Comparison of ENCODE assay signal across 8 cellular contexts in the genomic region with DNA sequence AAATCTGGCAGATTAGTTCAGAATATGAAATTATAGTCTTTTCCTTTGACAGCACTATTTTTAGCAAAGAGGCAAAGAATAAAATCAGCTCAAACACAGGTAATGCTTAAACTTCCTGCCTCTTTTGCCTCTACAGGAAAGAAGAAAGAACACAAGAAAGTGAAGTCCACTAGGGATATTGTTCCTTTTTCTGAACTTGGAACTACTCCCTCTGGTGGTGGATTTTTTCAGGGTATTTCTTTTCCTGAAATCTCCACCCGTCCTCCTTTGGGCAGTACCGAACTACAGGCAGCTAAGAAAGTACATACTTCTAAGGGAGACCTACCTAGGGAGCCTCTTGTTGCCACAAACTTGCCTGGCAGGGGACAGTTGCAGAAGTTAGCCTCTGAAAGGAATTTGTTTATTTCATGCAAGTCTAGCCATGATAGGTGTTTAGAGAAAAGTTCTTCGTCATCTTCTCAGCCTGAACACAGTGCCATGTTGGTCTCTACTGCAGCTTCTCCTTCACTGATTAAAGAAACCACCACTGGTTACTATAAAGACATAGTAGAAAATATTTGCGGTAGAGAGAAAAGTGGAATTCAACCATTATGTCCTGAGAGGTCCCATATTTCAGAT. TPM values are rescaled to one million over a fixed set of nuclear protein-coding genes. Genes with fewer than 3 reads are reported as not detected.
DNase-seq lines count a peak whose midpoint lies in the region; ATAC-seq, FAIRE-seq and TF ChIP-seq lines count a peak whose summit lies in the region.

No MANE protein-coding gene starts in this region.

- peak; percentile 77 for FAIRE-seq in keratinocyte (lab: Jason Lieb, UNC)

- no peak overlapping the region for H3K27ac Mint-ChIP-seq in activated CD8-positive, alpha-beta T cell treated with anti-CD3 and anti-CD28 coated beads, Interleukin-2, amount 10 ng/mL, durations not matched to agents 7 days and 5 days

- dilution Hi-C loops in keratinocyte (cut with MboI; ENCODE audit: extremely low pct_ligation_motif_present, low sequenced_read_pairs): no loop called here

- no peak overlapping the region for H3K4me2 ChIP-seq in keratinocyte (ENCODE audit: control insufficient read depth, extremely low read depth, insufficient read depth, low read depth, low read length)

- peak; percentile 74 for DNase-seq in A673 (ENCODE audit: low spot score)
- DNase-seq in ELF-1 (ENCODE audit: low read depth, low spot score): peak; percentile 77
- peak; percentile 26 for DNase-seq in NCI-H1105 treated with DMSO at 0.1 percent for 48 hours (lab: John Stamatoyannopoulos, UW)
- DNase-seq in activated CD8-positive, alpha-beta T cell treated with anti-CD3 and anti-CD28 coated beads, Interleukin-2, amount 10 ng/mL, durations not matched to agents 7 days and 5 days: no peak
- DNase-seq in keratinocyte (ENCODE audit: low read depth, low spot score): peak; percentile 25
- no peak for DNase-seq in vagina (ENCODE audit: extremely low spot score in 2 of 2)

- no peak overlapping the region for H2AFZ ChIP-seq in keratinocyte (ENCODE audit: control insufficient read depth, low read length)

- no peaks in the 10 kb centered on the region for H3K27me3 Mint-ChIP-seq in activated CD8-positive, alpha-beta T cell treated with anti-CD3 and anti-CD28 coated beads, Interleukin-2, amount 10 ng/mL, durations not matched to agents 7 days and 5 days (ENCODE audit: low read depth)

- no peak overlapping the region for H3K9ac ChIP-seq in keratinocyte (ENCODE audit: control insufficient read depth, extremely low read depth, insufficient read depth, low read length)

- no peak overlapping the region for H3K4me3 Mint-ChIP-seq in activated CD8-positive, alpha-beta T cell treated with anti-CD3 and anti-CD28 coated beads, Interleukin-2, amount 10 ng/mL, durations not matched to agents 7 days and 5 days

- peaks cover 100% of the 10 kb centered on the region for H3K36me3 ChIP-seq in A673 (ENCODE audit: insufficient read depth, low read length, poor library complexity, severe bottlenecking)
- H3K36me3 ChIP-seq in keratinocyte (ENCODE audit: control insufficient read depth in 2 of 2, extremely low read depth in 1 of 2, insufficient read depth in 2 of 2, low read length in 2 of 2): peaks cover 5 to 8% of the 10 kb centered on the region in 2 experiments
- peaks cover 0 to 41% of the 10 kb centered on the region in 2 donors for H3K36me3 ChIP-seq in vagina

- no peaks in the 10 kb centered on the region for H4K20me1 ChIP-seq in keratinocyte (ENCODE audit: control insufficient read depth, extremely low read depth, insufficient read depth, low read length)

- TF ChIP-seq CTCF in A673 (conservative IDR thresholded peaks at IDR 0.05; ENCODE audit: low read depth, low read length) (peak; percentile 66), keratinocyte (optimal IDR thresholded peaks at IDR 0.05 in 1 of 3, IDR thresholded peaks at IDR 0.05 in 1 of 3, conservative IDR thresholded peaks at IDR 0.05 in 1 of 3; ENCODE audit: extremely low read depth in 1 of 3, insufficient read depth in 2 of 3, low read length in 3 of 3) (peak; percentile 25 to 71 (median 66)), vagina (IDR thresholded peaks at IDR 0.05) (peak in 2 of 3 experiments; percentile 20 to 26)

- H3K27me3 ChIP-seq in A673 (replicated peaks; ENCODE audit: insufficient read depth, low read depth, low read length, poor library complexity) (no peaks in the 10 kb centered on the region), keratinocyte (ENCODE audit: control insufficient read depth, extremely low read depth, insufficient read depth, low read length) (no peaks in the 10 kb centered on the region), vagina (no peaks in the 10 kb centered on the region)

- H3K79me2 ChIP-seq in keratinocyte (ENCODE audit: control insufficient read depth, insufficient read depth, low read length): peaks cover 15% of the 10 kb centered on the region

- ATAC-seq in activated CD8-positive, alpha-beta T cell treated with anti-CD3 and anti-CD28 coated beads, Interleukin-2, amount 10 ng/mL, durations not matched to agents 7 days and 5 days: peak; percentile 62
- no peak for ATAC-seq in HG03520 (IDR thresholded peaks at IDR 0.05; ENCODE audit: unreplicated experiment)
- ATAC-seq in GM21367 (IDR thresholded peaks at IDR 0.05; ENCODE audit: unreplicated experiment): no peak

- H3K4me3 ChIP-seq in A673 (ENCODE audit: low read depth, low read length, poor library complexity, severe bottlenecking): no peak overlapping the region
- no peak overlapping the region for H3K4me3 ChIP-seq in keratinocyte (ENCODE audit: control insufficient read depth in 2 of 3, extremely low read depth in 1 of 3, insufficient read depth in 2 of 3, low read depth in 1 of 3, low read length in 3 of 3)
- H3K4me3 ChIP-seq in vagina: no peak overlapping the region

- peak overlapping the region; percentile 72 for H3K27ac ChIP-seq in A673 (ENCODE audit: low read depth, low read length, poor library complexity, severe bottlenecking)
- H3K27ac ChIP-seq in keratinocyte (ENCODE audit: control insufficient read depth, insufficient read depth, low read length): no peak overlapping the region
- H3K27ac ChIP-seq in vagina: no peak overlapping the region

- H3K9me3 ChIP-seq in A673 (ENCODE audit: low read depth, low read length, poor library complexity, severe bottlenecking) (no peaks in the 10 kb centered on the region), keratinocyte (ENCODE audit: control insufficient read depth, low read depth, low read length) (no peaks in the 10 kb centered on the region), vagina (no peaks in the 10 kb centered on the region)

- H3K4me1 Mint-ChIP-seq in activated CD8-positive, alpha-beta T cell treated with anti-CD3 and anti-CD28 coated beads, Interleukin-2, amount 10 ng/mL, durations not matched to agents 7 days and 5 days (ENCODE audit: low read depth): peaks cover 21% of the 10 kb centered on the region

- H3K9me3 Mint-ChIP-seq in activated CD8-positive, alpha-beta T cell treated with anti-CD3 and anti-CD28 coated beads, Interleukin-2, amount 10 ng/mL, durations not matched to agents 7 days and 5 days (ENCODE audit: insufficient read depth): no peaks in the 10 kb centered on the region

- intact Hi-C loops in A673 (cut with micrococcal nuclease; ENCODE audit: unreplicated experiment) (no loop called here), vagina (cut with DNase I) (no loop called here)

- no peaks in the 10 kb centered on the region for H3K9me1 ChIP-seq in keratinocyte (ENCODE audit: control insufficient read depth, extremely low read depth, insufficient read depth, low read length)

- peaks cover 77% of the 10 kb centered on the region for H3K36me3 Mint-ChIP-seq in activated CD8-positive, alpha-beta T cell treated with anti-CD3 and anti-CD28 coated beads, Interleukin-2, amount 10 ng/mL, durations not matched to agents 7 days and 5 days (ENCODE audit: low read depth)

- no peak for TF ChIP-seq POLR2A in vagina (IDR thresholded peaks at IDR 0.05)

- no TSS peak for BruUV-seq in A673 (replicated peaks; lab: Mats Ljungman, UMichigan)

- CTCF ChIA-PET in A673 (lab: Charles Lee): interaction anchor here (0.5 to 1.2 kb wide), 4 partner anchors 11 to 116 kb away, joined by 3 to 7 read pairs (median 4); no protein-coding TSS in a partner anchor
- CTCF ChIA-PET in activated CD8-positive, alpha-beta T cell treated with anti-CD3 and anti-CD28 coated beads, Interleukin-2, amount 10 ng/mL, durations not matched to agents 7 days and 5 days (lab: Charles Lee): interaction anchor here (0.6 to 3.4 kb wide), 21 partner anchors 9 to 142 kb away, joined by 3 to 24 read pairs (median 4); a partner anchor contains a TSS

- POLR2A ChIA-PET in A673 (lab: Charles Lee; ENCODE audit: low non-redundant PET): interaction anchor here (0.5 kb wide), 1 partner anchor 34 kb away, joined by 15 read pairs; no protein-coding TSS in a partner anchor
- POLR2A ChIA-PET in activated CD8-positive, alpha-beta T cell treated with anti-CD3 and anti-CD28 coated beads, Interleukin-2, amount 10 ng/mL, durations not matched to agents 7 days and 5 days (lab: Charles Lee): interaction anchor here (1.3 kb wide), 1 partner anchor 16 kb away, joined by 4 read pairs; no protein-coding TSS in a partner anchor

- H3K4me1 ChIP-seq in A673 (ENCODE audit: insufficient read depth, low read length, poor library complexity, severe bottlenecking) (peaks cover 20% of the 10 kb centered on the region), keratinocyte (ENCODE audit: control insufficient read depth, extremely low read depth, insufficient read depth, low read length) (no peaks in the 10 kb centered on the region), vagina (no peaks in the 10 kb centered on the region)

RNA-seq across cellular contexts. Expression of a gene that starts 17.4 kb away (rescaled TPM):
- total RNA-seq in A673 (2021) (296 and 311 TPM in 2 replicates), vagina (103 TPM)
- 100 to 1,000 TPM; 401 to 413 TPM for total RNA-seq in activated CD8-positive, alpha-beta T cell treated with anti-CD3 and anti-CD28 coated beads, Interleukin-2, amount 10 ng/mL, durations not matched to agents 7 days and 5 days
- 10.2 to 41.0 TPM (median 30.5 TPM) in 3 replicates for polyA plus RNA-seq in keratinocyte
- 16.5 TPM for polyA plus RNA-seq in keratinocyte (2011; ENCODE audit: low read depth)
- polyA plus RNA-seq in keratinocyte (2011; cell fraction: cytosol; rRNA removed): 8.9 and 17.9 TPM in 2 replicates
- polyA plus RNA-seq in keratinocyte (2011; cell fraction: nucleus; rRNA removed): 10.6 and 16.6 TPM in 2 replicates
- 9.8 and 29.2 TPM in 2 replicates for polyA plus RNA-seq in keratinocyte (2012; ENCODE audit: low replicate concordance)
- polyA minus RNA-seq in keratinocyte: 6.4 to 32.8 TPM (median 6.6 TPM) in 3 replicates
- 16.5 TPM for polyA minus RNA-seq in keratinocyte (2011; cell fraction: cytosol; rRNA and poly(A)+ RNA removed)
- 11.4 and 16.5 TPM in 2 replicates for polyA minus RNA-seq in keratinocyte (2011; cell fraction: nucleus; rRNA and poly(A)+ RNA removed)

Comparison
In these comparisons a context has a peak if more than half of its experiments do, and no peak if none do; other contexts are left out.
1. DNase-seq: peak in A673 (single experiment), ELF-1 (single experiment), NCI-H1105 treated with DMSO at 0.1 percent for 48 hours (single experiment) and keratinocyte (single experiment); none in activated CD8-positive, alpha-beta T cell treated with anti-CD3 and anti-CD28 coated beads, Interleukin-2, amount 10 ng/mL, durations not matched to agents 7 days and 5 days (single experiment) and vagina (0 of 2).
2. Peak in every context shown above with its lines, with median percentiles within 50 percentile points of each other: CTCF ChIP-seq.